Comparison of ENCODE assay signal across 29 cellular contexts in the genomic region with DNA sequence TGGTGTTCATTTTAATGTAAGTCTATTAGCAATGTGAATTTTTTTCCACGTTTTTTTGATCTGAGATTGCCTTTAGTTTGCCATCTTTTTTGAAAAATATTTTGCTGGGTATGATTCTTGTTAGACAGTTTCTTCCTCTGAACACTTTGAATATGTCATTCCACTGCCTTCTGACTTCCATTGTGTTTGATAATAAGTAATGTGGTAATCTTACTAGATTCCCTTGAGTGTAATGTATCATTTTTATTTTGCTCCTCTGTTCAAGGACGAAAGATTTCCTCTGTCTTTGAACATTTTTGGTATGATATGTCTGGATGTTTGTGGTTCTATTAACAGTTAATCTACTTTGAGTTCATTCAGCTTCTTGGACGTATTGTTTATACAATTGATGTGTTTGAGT.
"Had no signal": no experiment of that assay in that cellular context is flagged by ENCODE, and none has a peak within 500 bp of the region (broad histone marks: within the 10 kb centered on the region; RNA-seq: fewer than 3 reads in every experiment).

No MANE protein-coding gene starts in this region.

- H3K9me3 Mint-ChIP-seq: activated CD8-positive, alpha-beta T cell treated with anti-CD3 and anti-CD28 coated beads for 36 hours had no signal

- H3K36me3 ChIP-seq: gastroesophageal sphincter, ovary, prostate gland, right atrium auricular region, stomach, thyroid gland, upper lobe of left lung, vagina had no signal

- H3K27ac Mint-ChIP-seq: activated B cell treated with CpG ODN at 0.5 μM for 24 hours; activated CD8-positive, alpha-beta T cell treated with anti-CD3 and anti-CD28 coated beads for 36 hours; activated naive CD8-positive, alpha-beta T cell treated with anti-CD3 and anti-CD28 coated beads, Interleukin-2, amount 50 U/mL, for 24 hours; activated T-helper 17 cell treated with anti-CD3 and anti-CD28 coated beads, Interleukin-2, amount 50 U/mL, for 72 hours; immature natural killer cell; naive thymus-derived CD4-positive, alpha-beta T cell; stimulated activated naive B cell treated with anti-CD40 and anti-IgM and Interleukin-4, amounts not matched to agents 10 μg/mL and 1 μg/mL and 100 μg/mL, for 72 hours had no signal

- H3K27me3 ChIP-seq: gastroesophageal sphincter, ovary, right atrium auricular region, stomach, thyroid gland, upper lobe of left lung, vagina had no signal

- H3K4me3 ChIP-seq: gastroesophageal sphincter, ovary, prostate gland, right atrium auricular region, stomach, thyroid gland, upper lobe of left lung, vagina had no signal

- H3K4me1 Mint-ChIP-seq: activated B cell treated with CpG ODN at 0.5 μM for 24 hours; activated naive CD8-positive, alpha-beta T cell treated with anti-CD3 and anti-CD28 coated beads, Interleukin-2, amount 50 U/mL, for 24 hours; activated T-helper 17 cell treated with anti-CD3 and anti-CD28 coated beads, Interleukin-2, amount 50 U/mL, for 72 hours; central memory CD8-positive, alpha-beta T cell; immature natural killer cell; naive thymus-derived CD4-positive, alpha-beta T cell; stimulated activated naive B cell treated with anti-CD40 and anti-IgM and Interleukin-4, amounts not matched to agents 10 μg/mL and 1 μg/mL and 100 μg/mL, for 72 hours had no signal

- H3K9me3 ChIP-seq: ovary, prostate gland, thyroid gland, upper lobe of left lung, vagina had no signal

- H3K4me1 ChIP-seq: prostate gland, right atrium auricular region, stomach, thyroid gland, upper lobe of left lung, vagina had no signal

- H3K36me3 Mint-ChIP-seq: stimulated activated naive B cell treated with anti-CD40 and anti-IgM and Interleukin-4, amounts not matched to agents 10 μg/mL and 1 μg/mL and 100 μg/mL, for 72 hours had no signal

- ATAC-seq: activated CD8-positive, alpha-beta T cell treated with anti-CD3 and anti-CD28 coated beads for 36 hours; activated naive CD8-positive, alpha-beta T cell treated with anti-CD3 and anti-CD28 coated beads, Interleukin-2, amount 50 U/mL, for 24 hours; activated T-cell treated with anti-CD3 and anti-CD28 coated beads, Interleukin-2, amount 50 U/mL, for 4 hours; activated T-helper 17 cell treated with anti-CD3 and anti-CD28 coated beads, Interleukin-2, amount 50 U/mL, for 72 hours; gastroesophageal sphincter; left colon; naive thymus-derived CD4-positive, alpha-beta T cell; stimulated activated naive B cell treated with anti-CD40 and anti-IgM and Interleukin-4, amounts not matched to agents 10 μg/mL and 1 μg/mL and 100 μg/mL, for 72 hours had no signal

- H3K27ac ChIP-seq: gastroesophageal sphincter, ovary, prostate gland, right atrium auricular region, stomach, thyroid gland, upper lobe of left lung, vagina had no signal

- H3K4me3 Mint-ChIP-seq: activated B cell treated with CpG ODN at 0.5 μM for 24 hours; activated CD8-positive, alpha-beta T cell treated with anti-CD3 and anti-CD28 coated beads for 36 hours; activated naive CD8-positive, alpha-beta T cell treated with anti-CD3 and anti-CD28 coated beads, Interleukin-2, amount 50 U/mL, for 24 hours; activated T-cell treated with anti-CD3 and anti-CD28 coated beads, Interleukin-2, amount 50 U/mL, for 4 hours; activated T-helper 17 cell treated with anti-CD3 and anti-CD28 coated beads, Interleukin-2, amount 50 U/mL, for 72 hours; central memory CD8-positive, alpha-beta T cell; immature natural killer cell; naive thymus-derived CD4-positive, alpha-beta T cell; stimulated activated naive B cell treated with anti-CD40 and anti-IgM and Interleukin-4, amounts not matched to agents 10 μg/mL and 1 μg/mL and 100 μg/mL, for 72 hours had no signal

- DNase-seq: activated B cell treated with CpG ODN at 0.5 μM for 24 hours; activated CD4-positive, alpha-beta T cell treated with anti-CD3 and anti-CD28 coated beads, Interleukin-2, amount 50 U/mL, for 1 hour; activated CD8-positive, alpha-beta T cell treated with anti-CD3 and anti-CD28 coated beads for 36 hours; activated gamma-delta T cell treated with Interleukin-2 at 50 U/mL for 16 hours; activated naive CD4-positive, alpha-beta T cell treated with anti-CD3 and anti-CD28 coated beads, Interleukin-2, amount 50 U/mL, for 16 hours; activated naive CD8-positive, alpha-beta T cell treated with anti-CD3 and anti-CD28 coated beads, Interleukin-2, amount 50 U/mL, for 24 hours; activated T-cell treated with anti-CD3 and anti-CD28 coated beads, Interleukin-2, amount 50 U/mL, for 4 hours; effector CD8-positive, alpha-beta T cell; head of caudate nucleus; hippocampal formation; immature natural killer cell; kidney; left colon; midbrain; naive thymus-derived CD4-positive, alpha-beta T cell; ovary; stimulated activated CD4-positive, alpha-beta T cell treated with anti-CD3 and anti-CD28 coated beads, Interleukin-15, amount 100 ng/mL, for 24 hours; stimulated activated CD4-positive, alpha-beta T cell treated with anti-CD3 and anti-CD28 coated beads, Interleukin-2, amount 100 ng/mL, for 24 hours; stimulated activated naive B cell treated with anti-CD40 and anti-IgM and Interleukin-4, amounts not matched to agents 10 μg/mL and 1 μg/mL and 100 μg/mL, for 72 hours; stomach; T-helper 2 cell; thyroid gland; upper lobe of left lung had no signal

- H3K27me3 Mint-ChIP-seq: activated B cell treated with CpG ODN at 0.5 μM for 24 hours; activated CD8-positive, alpha-beta T cell treated with anti-CD3 and anti-CD28 coated beads for 36 hours; activated naive CD8-positive, alpha-beta T cell treated with anti-CD3 and anti-CD28 coated beads, Interleukin-2, amount 50 U/mL, for 24 hours; activated T-helper 17 cell treated with anti-CD3 and anti-CD28 coated beads, Interleukin-2, amount 50 U/mL, for 72 hours; central memory CD8-positive, alpha-beta T cell; naive thymus-derived CD4-positive, alpha-beta T cell; stimulated activated naive B cell treated with anti-CD40 and anti-IgM and Interleukin-4, amounts not matched to agents 10 μg/mL and 1 μg/mL and 100 μg/mL, for 72 hours had no signal
